Comparison of ENCODE assay signal across 8 cellular contexts in the genomic region with DNA sequence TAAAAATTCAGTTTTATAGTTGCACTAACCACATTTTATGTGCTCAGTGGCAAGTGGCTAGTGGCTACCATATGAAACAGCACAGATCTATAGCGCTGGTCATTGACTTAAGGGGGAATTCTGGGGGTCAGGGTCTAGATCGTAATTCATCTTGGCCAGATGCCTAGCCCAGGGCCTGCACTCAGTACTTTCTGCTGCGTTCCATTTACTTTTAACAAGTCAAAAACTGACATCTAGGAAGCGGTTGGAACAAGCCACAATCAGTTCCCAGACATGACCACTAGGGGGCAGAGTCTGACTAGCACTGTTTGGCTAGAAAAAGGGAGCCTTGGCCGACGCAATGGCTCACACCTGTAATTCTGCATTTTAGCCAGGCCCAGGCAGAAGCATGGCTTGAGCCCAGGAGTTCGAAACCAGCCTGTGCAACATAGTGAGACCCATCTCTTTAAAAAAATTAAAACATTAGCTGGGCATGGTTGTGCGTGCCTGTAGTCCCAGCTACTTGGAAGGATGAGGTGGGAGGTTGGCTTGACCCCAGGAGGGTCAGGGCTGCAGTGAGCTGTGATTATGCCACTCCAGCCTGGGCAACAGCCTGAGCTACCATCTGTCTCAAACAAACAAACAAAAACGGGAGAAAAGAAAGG. TPM values are rescaled to one million over a fixed set of nuclear protein-coding genes. Genes with fewer than 3 reads are reported as not detected.
DNase-seq lines count a peak whose midpoint lies in the region; ATAC-seq, FAIRE-seq and TF ChIP-seq lines count a peak whose summit lies in the region.

No MANE protein-coding gene starts in this region.

- DNase-seq in AML-193 (lab: John Stamatoyannopoulos, UW) (peak; percentile 84 to 89), HTR-8/SVneo (ENCODE audit: insufficient read length, low spot score) (peak; percentile 75), NOMO-1 (lab: John Stamatoyannopoulos, UW; ENCODE audit: unreplicated experiment in 2 of 2) (peak; percentile 84), endodermal cell (peak; percentile 96), mucosa of descending colon (peak in 2 of 3 donors; percentile 79 to 94)
- peak; percentile 95 for DNase-seq in activated CD8-positive, alpha-beta T cell treated with anti-CD3 and anti-CD28 coated beads, Interleukin-2, amount 10 ng/mL, durations not matched to agents 7 days and 5 days
- peak; percentile 94 for DNase-seq in stimulated activated CD8-positive, alpha-beta memory T cell treated with anti-CD3 and anti-CD28 coated beads, Interleukin-4, amount 100 ng/mL, for 48 hours

- no peak overlapping the region for H3K27ac ChIP-seq in endodermal cell (ENCODE audit: low read depth, low read length)

- H3K27ac Mint-ChIP-seq in activated CD8-positive, alpha-beta T cell treated with anti-CD3 and anti-CD28 coated beads, Interleukin-2, amount 10 ng/mL, durations not matched to agents 7 days and 5 days, result peak overlapping the region; percentile 46
- no peak overlapping the region for H3K27ac Mint-ChIP-seq in endodermal cell

- H3K4me3 ChIP-seq in endodermal cell (ENCODE audit: low read length) (no peak overlapping the region), mucosa of descending colon (no peak overlapping the region)

- H3K9me3 ChIP-seq in endodermal cell (ENCODE audit: control insufficient read depth, low read length) (no peaks in the 10 kb centered on the region), mucosa of descending colon (no peaks in the 10 kb centered on the region)

- WGBS in endodermal cell (ENCODE audit: insufficient coverage in 1 of 2, insufficient read length in 1 of 2), 2 experiments, result 8 to 11% methylated on average over 8 to 9 of the region's 9 CpGs

- intact Hi-C loops in mucosa of descending colon (cut with DNase I, micrococcal nuclease), result loop anchor here in 1 of 2 donors (10.0 kb wide), 1 partner anchor 54 kb away; the partner anchor contains the start of gene CATIP

- H3K9me3 Mint-ChIP-seq in activated CD8-positive, alpha-beta T cell treated with anti-CD3 and anti-CD28 coated beads, Interleukin-2, amount 10 ng/mL, durations not matched to agents 7 days and 5 days (ENCODE audit: insufficient read depth), result no peaks in the 10 kb centered on the region
- H3K9me3 Mint-ChIP-seq in endodermal cell, result no peaks in the 10 kb centered on the region

- no peak overlapping the region for H3K4me3 Mint-ChIP-seq in activated CD8-positive, alpha-beta T cell treated with anti-CD3 and anti-CD28 coated beads, Interleukin-2, amount 10 ng/mL, durations not matched to agents 7 days and 5 days
- no peak overlapping the region for H3K4me3 Mint-ChIP-seq in endodermal cell

- no peak overlapping the region for H3K9ac ChIP-seq in endodermal cell (ENCODE audit: extremely low read depth, low read length, poor library complexity, severe bottlenecking)

- CTCF ChIA-PET in activated CD8-positive, alpha-beta T cell treated with anti-CD3 and anti-CD28 coated beads, Interleukin-2, amount 10 ng/mL, durations not matched to agents 7 days and 5 days (lab: Charles Lee), result interaction anchor here (0.8 to 4.3 kb wide), 26 partner anchors 10 to 347 kb away, joined by 3 to 62 read pairs (median 4); partner anchors contain the start of genes AAMP, CATIP, PNKD and TMBIM1

- no peaks in the 10 kb centered on the region for H3K27me3 ChIP-seq in endodermal cell (ENCODE audit: control insufficient read depth, insufficient read depth, low read length, poor library complexity, severe bottlenecking)

- no peaks in the 10 kb centered on the region for H3K36me3 Mint-ChIP-seq in activated CD8-positive, alpha-beta T cell treated with anti-CD3 and anti-CD28 coated beads, Interleukin-2, amount 10 ng/mL, durations not matched to agents 7 days and 5 days (ENCODE audit: low read depth)
- H3K36me3 Mint-ChIP-seq in endodermal cell (ENCODE audit: low read depth), result no peaks in the 10 kb centered on the region

- FAIRE-seq in HTR-8/SVneo (lab: Jason Lieb, UNC), result peak; percentile 64

- POLR2A ChIA-PET in activated CD8-positive, alpha-beta T cell treated with anti-CD3 and anti-CD28 coated beads, Interleukin-2, amount 10 ng/mL, durations not matched to agents 7 days and 5 days (lab: Charles Lee), result interaction anchor here (1.0 to 1.5 kb wide), 2 partner anchors 31 to 95 kb away, joined by 4 to 7 read pairs; partner anchors contain the start of gene PNKD

- TF ChIP-seq CTCF in endodermal cell (conservative IDR thresholded peaks at IDR 0.05) (peak; percentile 98), mucosa of descending colon (IDR thresholded peaks at IDR 0.05) (peak; percentile 97)

- no peaks in the 10 kb centered on the region for H3K27me3 Mint-ChIP-seq in activated CD8-positive, alpha-beta T cell treated with anti-CD3 and anti-CD28 coated beads, Interleukin-2, amount 10 ng/mL, durations not matched to agents 7 days and 5 days (ENCODE audit: low read depth)
- H3K27me3 Mint-ChIP-seq in endodermal cell (ENCODE audit: insufficient read depth), result no peaks in the 10 kb centered on the region

- H3K4me1 ChIP-seq in endodermal cell (ENCODE audit: control insufficient read depth, insufficient read depth, low read length), result no peaks in the 10 kb centered on the region
- no peaks in the 10 kb centered on the region for H3K4me1 ChIP-seq in mucosa of descending colon (ENCODE audit: low read depth)

- no peaks in the 10 kb centered on the region for H3K36me3 ChIP-seq in endodermal cell (ENCODE audit: control insufficient read depth, insufficient read depth, low read length)
- no peaks in the 10 kb centered on the region for H3K36me3 ChIP-seq in mucosa of descending colon (ENCODE audit: low read depth)

- ATAC-seq in GM19372 (IDR thresholded peaks at IDR 0.05; ENCODE audit: low read depth, unreplicated experiment), result peak; percentile 62
- ATAC-seq in activated CD8-positive, alpha-beta T cell treated with anti-CD3 and anti-CD28 coated beads, Interleukin-2, amount 10 ng/mL, durations not matched to agents 7 days and 5 days, result peak; percentile 88
- ATAC-seq in mucosa of descending colon, result peak; percentile 98

- peaks cover 7% of the 10 kb centered on the region for H3K4me1 Mint-ChIP-seq in activated CD8-positive, alpha-beta T cell treated with anti-CD3 and anti-CD28 coated beads, Interleukin-2, amount 10 ng/mL, durations not matched to agents 7 days and 5 days (ENCODE audit: low read depth)
- H3K4me1 Mint-ChIP-seq in endodermal cell, result peaks cover 3% of the 10 kb centered on the region

RNA-seq across cellular contexts. Expression of gene TMBIM1, which starts 9.0 kb away (rescaled TPM):
- 10 to 100 TPM; 52.9 to 58.9 TPM for total RNA-seq in activated CD8-positive, alpha-beta T cell treated with anti-CD3 and anti-CD28 coated beads, Interleukin-2, amount 10 ng/mL, durations not matched to agents 7 days and 5 days
- total RNA-seq in endodermal cell, result 10 to 100 TPM; 50.7 to 53.8 TPM
- polyA plus RNA-seq in endodermal cell (2013, experiment 1 of 2), result 22.4 TPM
- polyA plus RNA-seq in endodermal cell (2013, experiment 2 of 2), result 17.2 TPM
- total RNA-seq in mucosa of descending colon, result 100 to 1,000 TPM; 201 to 464 (median 319) TPM

RNA-seq across cellular contexts. Expression of gene PNKD, which starts 31.0 kb away (rescaled TPM):
- total RNA-seq in activated CD8-positive, alpha-beta T cell treated with anti-CD3 and anti-CD28 coated beads, Interleukin-2, amount 10 ng/mL, durations not matched to agents 7 days and 5 days, result 10 to 100 TPM; 36.7 to 37.6 TPM
- total RNA-seq in endodermal cell (10 to 100 TPM; 33.9 to 39.6 TPM), mucosa of descending colon (100 to 1,000 TPM in 1 of 3 donors, 10 to 100 TPM in 2; 77.1 to 101 (median 92.1) TPM)
- polyA plus RNA-seq in endodermal cell (2013, experiment 1 of 2), result 46.6 TPM
- polyA plus RNA-seq in endodermal cell (2013, experiment 2 of 2), result 42.6 TPM

RNA-seq across cellular contexts. Expression of gene AAMP, which starts 31.4 kb away (rescaled TPM):
- 10 to 100 TPM; 52.6 to 56.2 TPM for total RNA-seq in activated CD8-positive, alpha-beta T cell treated with anti-CD3 and anti-CD28 coated beads, Interleukin-2, amount 10 ng/mL, durations not matched to agents 7 days and 5 days
- total RNA-seq in endodermal cell (10 to 100 TPM; 89.2 to 97.2 TPM), mucosa of descending colon (10 to 100 TPM; 80.2 to 97.0 (median 94.1) TPM)
- 59.9 TPM for polyA plus RNA-seq in endodermal cell (2013, experiment 1 of 2)
- polyA plus RNA-seq in endodermal cell (2013, experiment 2 of 2), result 54.7 TPM

RNA-seq across cellular contexts. Expression of gene GPBAR1, which starts 40.5 kb away (rescaled TPM):
- total RNA-seq in activated CD8-positive, alpha-beta T cell treated with anti-CD3 and anti-CD28 coated beads, Interleukin-2, amount 10 ng/mL, durations not matched to agents 7 days and 5 days, result under 1 TPM; 0.97 TPM
- under 1 TPM; 0.18 TPM for total RNA-seq in endodermal cell
- 1.9 TPM for polyA plus RNA-seq in endodermal cell (2013, experiment 1 of 2)
- 1.2 TPM for polyA plus RNA-seq in endodermal cell (2013, experiment 2 of 2)
- 1 to 10 TPM in 2 of 3 donors, under 1 TPM in 1; 0.64 to 3.7 (median 3.3) TPM for total RNA-seq in mucosa of descending colon

RNA-seq across cellular contexts. Expression of gene CATIP, which starts 55.4 kb away (rescaled TPM):
- total RNA-seq in activated CD8-positive, alpha-beta T cell treated with anti-CD3 and anti-CD28 coated beads, Interleukin-2, amount 10 ng/mL, durations not matched to agents 7 days and 5 days, result not detected
- total RNA-seq in endodermal cell (1 to 10 TPM in 1 of 2 donors, under 1 TPM in 1; 0.22 to 1.0 TPM), mucosa of descending colon (not detected)
- 0.46 TPM for polyA plus RNA-seq in endodermal cell (2013, experiment 1 of 2)
- polyA plus RNA-seq in endodermal cell (2013, experiment 2 of 2), result 0.46 TPM
